In the genomic region with DNA sequence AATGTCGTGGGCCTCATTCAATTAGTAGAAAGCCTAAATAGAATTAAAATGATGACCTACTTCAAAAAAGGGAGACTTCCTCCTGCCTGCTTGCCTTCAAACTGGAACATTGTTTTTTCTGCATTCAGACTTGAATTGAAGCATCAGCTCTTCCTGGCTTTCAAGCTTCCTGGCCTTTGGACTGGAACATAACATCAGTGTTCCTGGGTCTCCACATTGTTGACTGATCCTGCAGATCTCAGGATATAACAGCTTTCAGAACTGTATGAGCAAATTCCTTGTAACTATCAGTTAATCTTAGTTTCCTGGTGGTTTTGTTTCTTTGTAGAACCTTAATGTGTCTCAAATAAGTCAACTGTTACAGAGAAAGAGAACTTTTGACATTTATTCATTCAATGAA, we compare ENCODE assay signal across 22 cellular contexts. TPM values are rescaled to one million over a fixed set of nuclear protein-coding genes. Genes with fewer than 3 reads are reported as not detected.
DNase-seq lines count a peak whose midpoint lies in the region; ATAC-seq and TF ChIP-seq lines count a peak whose summit lies in the region.
"Had no signal": no experiment of that assay in that cellular context is flagged by ENCODE, and none has a peak within 500 bp of the region (broad histone marks: within the 10 kb centered on the region; RNA-seq: fewer than 3 reads in every experiment).

No MANE protein-coding gene starts in this region.

- ATAC-seq in stimulated activated effector memory CD8-positive, alpha-beta T cell treated with anti-CD3 and anti-CD28 coated beads, Interleukin-12 subunit alpha, Interleukin-12 subunit beta, amount 100 ng/mL, for 72 hours: no peak
- no peak for ATAC-seq in HG03442 (IDR thresholded peaks at IDR 0.05; ENCODE audit: unreplicated experiment)
- ATAC-seq in CD4-positive, alpha-beta T cell (ENCODE audit: poor library complexity): no peak
- ATAC-seq: activated CD8-positive, alpha-beta T cell treated with anti-CD3 and anti-CD28 coated beads, Interleukin-2, amount 10 ng/mL, durations not matched to agents 7 days and 5 days; pancreas had no signal

- DNase-seq in HT-29 (ENCODE audit: low spot score) (peak; percentile 37), astrocyte of the spinal cord (ENCODE audit: low read depth, low spot score) (peak; percentile 31), iris pigment epithelial cell (ENCODE audit: low read depth) (peak; percentile 59), H4 (ENCODE audit: low spot score) (no peak)
- DNase-seq in stimulated activated effector memory CD8-positive, alpha-beta T cell treated with anti-CD3 and anti-CD28 coated beads, Interleukin-12 subunit alpha, Interleukin-12 subunit beta, amount 100 ng/mL, for 72 hours (ENCODE audit: low spot score in 2 of 2): no peak
- no peak for DNase-seq in CD4-positive, alpha-beta T cell
- DNase-seq: activated CD8-positive, alpha-beta T cell treated with anti-CD3 and anti-CD28 coated beads, Interleukin-2, amount 10 ng/mL, durations not matched to agents 7 days and 5 days; C1 segment of cervical spinal cord; Calu3; cerebellar nuclear complex; head of caudate nucleus; NCI-H1105; NCI-H1930; NCI-H345; pancreas; RPMI8226; stimulated activated CD4-positive, alpha-beta T cell treated with anti-CD3 and anti-CD28 coated beads, Interleukin-2, amount 100 ng/mL, for 48 hours had no signal

- H3K4me1 Mint-ChIP-seq in stimulated activated effector memory CD8-positive, alpha-beta T cell treated with anti-CD3 and anti-CD28 coated beads, Interleukin-12 subunit alpha, Interleukin-12 subunit beta, amount 100 ng/mL, for 72 hours: no peaks in the 10 kb centered on the region
- H3K4me1 Mint-ChIP-seq in CD4-positive, alpha-beta T cell (ENCODE audit: low read depth): no peaks in the 10 kb centered on the region
- H3K4me1 Mint-ChIP-seq: activated naive CD4-positive, alpha-beta T cell treated with anti-CD3 and anti-CD28 coated beads, Interleukin-2, amount 50 U/mL, for 24 hours had no signal

- H3K36me3 Mint-ChIP-seq in stimulated activated effector memory CD8-positive, alpha-beta T cell treated with anti-CD3 and anti-CD28 coated beads, Interleukin-12 subunit alpha, Interleukin-12 subunit beta, amount 100 ng/mL, for 72 hours: no peaks in the 10 kb centered on the region
- no peaks in the 10 kb centered on the region for H3K36me3 Mint-ChIP-seq in CD4-positive, alpha-beta T cell (ENCODE audit: low read depth)
- H3K36me3 Mint-ChIP-seq: activated naive CD4-positive, alpha-beta T cell treated with anti-CD3 and anti-CD28 coated beads, Interleukin-2, amount 50 U/mL, for 24 hours; type B pancreatic cell had no signal

- peaks cover 12% of the 10 kb centered on the region for H3K9me3 Mint-ChIP-seq in stimulated activated effector memory CD8-positive, alpha-beta T cell treated with anti-CD3 and anti-CD28 coated beads, Interleukin-12 subunit alpha, Interleukin-12 subunit beta, amount 100 ng/mL, for 72 hours
- H3K9me3 Mint-ChIP-seq in CD4-positive, alpha-beta T cell: peaks cover 3% of the 10 kb centered on the region
- H3K9me3 Mint-ChIP-seq: activated naive CD4-positive, alpha-beta T cell treated with anti-CD3 and anti-CD28 coated beads, Interleukin-2, amount 50 U/mL, for 24 hours; activated T-helper 2 cell treated with anti-CD3 and anti-CD28 coated beads, Interferon-gamma antibody, Interleukin-2, Interleukin-4, amounts not matched to agents 10 μg/mL and 5 μg/mL and 100 μg/mL, durations not matched to agents 14 hours and 24 hours and 36 hours; T-helper 1 cell treated with Interleukin-12 subunit alpha and Interleukin-12 subunit beta and Interleukin-4 antibody, amounts not matched to agents 30 μg/mL and 1 μg/mL, for 36 hours had no signal

- POLR2A ChIA-PET in CD4-positive, alpha-beta T cell (lab: Charles Lee): no interaction called here

- H3K4me3 ChIP-seq in astrocyte of the spinal cord (ENCODE audit: low read depth, low read length): no peak overlapping the region
- H3K4me3 ChIP-seq: pancreas had no signal

- CTCF ChIA-PET in CD4-positive, alpha-beta T cell (lab: Charles Lee): no interaction called here

- in situ Hi-C loops in astrocyte of the spinal cord (cut with HindIII; ENCODE audit: low sequenced_read_pairs): no loop called here

- TF ChIP-seq CTCF in astrocyte of the spinal cord (IDR thresholded peaks at IDR 0.05; ENCODE audit: low read depth, low read length): no peak
- no peak for TF ChIP-seq CTCF in CD4-positive, alpha-beta T cell (IDR thresholded peaks at IDR 0.05)

- no peak overlapping the region for H3K4me3 Mint-ChIP-seq in stimulated activated effector memory CD8-positive, alpha-beta T cell treated with anti-CD3 and anti-CD28 coated beads, Interleukin-12 subunit alpha, Interleukin-12 subunit beta, amount 100 ng/mL, for 72 hours
- H3K4me3 Mint-ChIP-seq in CD4-positive, alpha-beta T cell: no peak overlapping the region
- H3K4me3 Mint-ChIP-seq: activated CD8-positive, alpha-beta T cell treated with anti-CD3 and anti-CD28 coated beads, Interleukin-2, amount 10 ng/mL, durations not matched to agents 7 days and 5 days; activated naive CD4-positive, alpha-beta T cell treated with anti-CD3 and anti-CD28 coated beads, Interleukin-2, amount 50 U/mL, for 24 hours; T-helper 1 cell treated with Interleukin-12 subunit alpha and Interleukin-12 subunit beta and Interleukin-4 antibody, amounts not matched to agents 30 μg/mL and 1 μg/mL, for 36 hours; type B pancreatic cell had no signal

- no peak overlapping the region for H3K27ac ChIP-seq in CD4-positive, alpha-beta T cell (ENCODE audit: low read depth, low read length)
- H3K27ac ChIP-seq: pancreas had no signal

- no peaks in the 10 kb centered on the region for H3K27me3 ChIP-seq in CD4-positive, alpha-beta T cell (ENCODE audit: control insufficient read depth, insufficient read depth, low read length)
- H3K27me3 ChIP-seq: pancreas had no signal

- H3K27me3 Mint-ChIP-seq in CD4-positive, alpha-beta T cell: no peaks in the 10 kb centered on the region
- H3K27me3 Mint-ChIP-seq: activated naive CD4-positive, alpha-beta T cell treated with anti-CD3 and anti-CD28 coated beads, Interleukin-2, amount 50 U/mL, for 24 hours; type B pancreatic cell had no signal

- H3K27ac Mint-ChIP-seq in stimulated activated effector memory CD8-positive, alpha-beta T cell treated with anti-CD3 and anti-CD28 coated beads, Interleukin-12 subunit alpha, Interleukin-12 subunit beta, amount 100 ng/mL, for 72 hours: no peak overlapping the region
- H3K27ac Mint-ChIP-seq in CD4-positive, alpha-beta T cell: no peak overlapping the region
- H3K27ac Mint-ChIP-seq: activated CD8-positive, alpha-beta T cell treated with anti-CD3 and anti-CD28 coated beads, Interleukin-2, amount 10 ng/mL, durations not matched to agents 7 days and 5 days; activated naive CD4-positive, alpha-beta T cell treated with anti-CD3 and anti-CD28 coated beads, Interleukin-2, amount 50 U/mL, for 24 hours; activated T-helper 2 cell treated with anti-CD3 and anti-CD28 coated beads, Interferon-gamma antibody, Interleukin-2, Interleukin-4, amounts not matched to agents 10 μg/mL and 5 μg/mL and 100 μg/mL, durations not matched to agents 14 hours and 24 hours and 36 hours; T-helper 1 cell treated with Interleukin-12 subunit alpha and Interleukin-12 subunit beta and Interleukin-4 antibody, amounts not matched to agents 30 μg/mL and 1 μg/mL, for 36 hours; type B pancreatic cell had no signal

- H3K9me3 ChIP-seq in CD4-positive, alpha-beta T cell (ENCODE audit: control insufficient read depth, low read length): no peaks in the 10 kb centered on the region
- H3K9me3 ChIP-seq: pancreas had no signal

- intact Hi-C loops in CD4-positive, alpha-beta T cell (cut with DNase I, micrococcal nuclease): no loop called here

RNA-seq across cellular contexts. Expression of a gene that starts 18.6 kb away (rescaled TPM):
- total RNA-seq in HT-29 (2014; rRNA removed; shearing (Covaris generic)): 0.08 and 0.23 TPM in 2 replicates
- total RNA-seq in H4 (2014; rRNA removed; shearing (Covaris generic)): 1.1 and 1.8 TPM in 2 replicates
- not detected for total RNA-seq in CD4-positive, alpha-beta T cell

Comparison
In these comparisons a context has a peak if more than half of its experiments do, and no peak if none do; other contexts are left out.
1. DNase-seq: peak in HT-29 (single experiment), astrocyte of the spinal cord (single experiment) and iris pigment epithelial cell (single experiment); none in stimulated activated effector memory CD8-positive, alpha-beta T cell treated with anti-CD3 and anti-CD28 coated beads, Interleukin-12 subunit alpha, Interleukin-12 subunit beta, amount 100 ng/mL, for 72 hours (0 of 2), H4 (single experiment) and CD4-positive, alpha-beta T cell (0 of 10).